ENCODE assay signal across 35 cellular contexts in the genomic region with DNA sequence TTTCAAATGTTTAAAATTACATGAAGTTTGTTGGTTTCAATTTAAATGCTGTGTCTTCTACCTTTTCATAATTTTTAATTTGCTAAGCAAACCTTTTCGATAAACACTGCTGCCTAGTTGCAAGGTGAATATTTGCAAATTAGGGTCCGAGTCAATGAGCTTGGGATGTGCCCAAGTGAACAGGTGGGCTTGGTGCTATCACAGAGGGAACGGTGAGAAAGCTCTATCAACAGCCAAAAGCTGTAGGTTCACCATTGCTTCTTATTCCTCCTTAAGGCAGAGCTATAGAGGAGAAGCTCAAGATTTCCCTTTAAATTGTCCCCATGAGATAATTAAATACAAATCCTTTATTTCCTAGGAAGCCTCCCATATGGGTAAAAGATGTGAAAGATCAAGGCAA.
"Had no signal": no experiment of that assay in that cellular context is flagged by ENCODE, and none has a peak within 500 bp of the region (broad histone marks: within the 10 kb centered on the region; RNA-seq: fewer than 3 reads in every experiment).

No MANE protein-coding gene starts in this region.

- H3K27me3 Mint-ChIP-seq: activated CD4-positive, alpha-beta T cell treated with anti-CD3 and anti-CD28 coated beads for 36 hours; activated CD4-positive, alpha-beta T cell treated with anti-CD3 and anti-CD28 coated beads, Interleukin-2, amount 10 ng/mL, durations not matched to agents 24 days and 14 days; activated CD8-positive, alpha-beta memory T cell treated with anti-CD3 and anti-CD28 coated beads, Interleukin-2, amount 10 ng/mL, durations not matched to agents 7 days and 5 days; activated naive CD8-positive, alpha-beta T cell treated with anti-CD3 and anti-CD28 coated beads for 36 hours had no signal

- H3K4me1 Mint-ChIP-seq: activated CD4-positive, alpha-beta T cell treated with anti-CD3 and anti-CD28 coated beads for 36 hours; activated CD4-positive, alpha-beta T cell treated with anti-CD3 and anti-CD28 coated beads, Interleukin-2, amount 10 ng/mL, durations not matched to agents 24 days and 14 days; activated CD8-positive, alpha-beta memory T cell treated with anti-CD3 and anti-CD28 coated beads, Interleukin-2, amount 10 ng/mL, durations not matched to agents 7 days and 5 days; activated naive CD4-positive, alpha-beta T cell treated with anti-CD3 and anti-CD28 coated beads, Interleukin-2, amount 50 U/mL, for 24 hours; activated naive CD8-positive, alpha-beta T cell treated with anti-CD3 and anti-CD28 coated beads for 36 hours; activated naive CD8-positive, alpha-beta T cell treated with anti-CD3 and anti-CD28 coated beads, Interleukin-2, amount 50 U/mL, for 24 hours had no signal

- H3K9me3 Mint-ChIP-seq: activated CD4-positive, alpha-beta memory T cell treated with anti-CD3 and anti-CD28 coated beads for 36 hours; activated CD4-positive, alpha-beta T cell treated with anti-CD3 and anti-CD28 coated beads, Interleukin-2, amount 10 ng/mL, durations not matched to agents 24 days and 14 days; activated naive CD4-positive, alpha-beta T cell treated with anti-CD3 and anti-CD28 coated beads for 36 hours; activated naive CD4-positive, alpha-beta T cell treated with anti-CD3 and anti-CD28 coated beads, Interleukin-2, amount 50 U/mL, for 24 hours; activated naive CD8-positive, alpha-beta T cell treated with anti-CD3 and anti-CD28 coated beads for 36 hours; activated naive CD8-positive, alpha-beta T cell treated with anti-CD3 and anti-CD28 coated beads, Interleukin-2, amount 50 U/mL, for 24 hours; activated T-helper 1 cell treated with anti-CD3 and anti-CD28 coated beads, Interleukin-12 subunit alpha, Interleukin-12 subunit beta, Interleukin-2, Interleukin-4 antibody, amounts not matched to agents 30 ng/mL and 10 ng/mL and 1 ng/mL, durations not matched to agents 14 hours and 24 hours and 36 hours; activated T-helper 2 cell treated with anti-CD3 and anti-CD28 coated beads, Interferon-gamma antibody, Interleukin-2, Interleukin-4, amounts not matched to agents 10 μg/mL and 5 μg/mL and 100 μg/mL, durations not matched to agents 14 hours and 24 hours and 36 hours; effector memory CD8-positive, alpha-beta T cell had no signal

- H3K27ac ChIP-seq: adrenal gland, body of pancreas, breast epithelium, cardiac muscle cell, esophagus squamous epithelium, gastroesophageal sphincter, heart right ventricle had no signal

- H3K36me3 Mint-ChIP-seq: activated CD4-positive, alpha-beta memory T cell treated with anti-CD3 and anti-CD28 coated beads for 36 hours; activated CD8-positive, alpha-beta memory T cell treated with anti-CD3 and anti-CD28 coated beads, Interleukin-2, amount 10 ng/mL, durations not matched to agents 7 days and 5 days; activated naive CD4-positive, alpha-beta T cell treated with anti-CD3 and anti-CD28 coated beads, Interleukin-2, amount 50 U/mL, for 24 hours; activated naive CD8-positive, alpha-beta T cell treated with anti-CD3 and anti-CD28 coated beads for 36 hours had no signal

- H3K36me3 ChIP-seq: adrenal gland, breast epithelium, cardiac muscle cell, esophagus squamous epithelium, gastroesophageal sphincter, heart right ventricle had no signal

- H3K4me3 ChIP-seq: adrenal gland, body of pancreas, breast epithelium, cardiac muscle cell, gastroesophageal sphincter, heart right ventricle had no signal

- H3K27ac Mint-ChIP-seq: activated CD4-positive, alpha-beta memory T cell treated with anti-CD3 and anti-CD28 coated beads for 36 hours; activated CD4-positive, alpha-beta T cell treated with anti-CD3 and anti-CD28 coated beads for 36 hours; activated CD4-positive, alpha-beta T cell treated with anti-CD3 and anti-CD28 coated beads, Interleukin-2, amount 10 ng/mL, durations not matched to agents 24 days and 14 days; activated CD8-positive, alpha-beta memory T cell treated with anti-CD3 and anti-CD28 coated beads, Interleukin-2, amount 10 ng/mL, durations not matched to agents 7 days and 5 days; activated CD8-positive, alpha-beta T cell treated with anti-CD3 and anti-CD28 coated beads, Interleukin-2, amount 10 ng/mL, durations not matched to agents 7 days and 5 days; activated naive CD4-positive, alpha-beta T cell treated with anti-CD3 and anti-CD28 coated beads for 36 hours; activated naive CD4-positive, alpha-beta T cell treated with anti-CD3 and anti-CD28 coated beads, Interleukin-2, amount 50 U/mL, for 24 hours; activated naive CD8-positive, alpha-beta T cell treated with anti-CD3 and anti-CD28 coated beads for 36 hours; activated naive CD8-positive, alpha-beta T cell treated with anti-CD3 and anti-CD28 coated beads, Interleukin-2, amount 50 U/mL, for 24 hours; activated T-helper 1 cell treated with anti-CD3 and anti-CD28 coated beads, Interleukin-12 subunit alpha, Interleukin-12 subunit beta, Interleukin-2, Interleukin-4 antibody, amounts not matched to agents 30 ng/mL and 10 ng/mL and 1 ng/mL, durations not matched to agents 14 hours and 24 hours and 36 hours; activated T-helper 2 cell treated with anti-CD3 and anti-CD28 coated beads, Interferon-gamma antibody, Interleukin-2, Interleukin-4, amounts not matched to agents 10 μg/mL and 5 μg/mL and 100 μg/mL, durations not matched to agents 14 hours and 24 hours and 36 hours; effector memory CD8-positive, alpha-beta T cell had no signal

- H3K4me3 Mint-ChIP-seq: activated CD4-positive, alpha-beta memory T cell treated with anti-CD3 and anti-CD28 coated beads for 36 hours; activated CD4-positive, alpha-beta T cell treated with anti-CD3 and anti-CD28 coated beads for 36 hours; activated CD4-positive, alpha-beta T cell treated with anti-CD3 and anti-CD28 coated beads, Interleukin-2, amount 10 ng/mL, durations not matched to agents 24 days and 14 days; activated CD8-positive, alpha-beta memory T cell treated with anti-CD3 and anti-CD28 coated beads, Interleukin-2, amount 10 ng/mL, durations not matched to agents 7 days and 5 days; activated CD8-positive, alpha-beta T cell treated with anti-CD3 and anti-CD28 coated beads, Interleukin-2, amount 10 ng/mL, durations not matched to agents 7 days and 5 days; activated naive CD4-positive, alpha-beta T cell treated with anti-CD3 and anti-CD28 coated beads for 36 hours; activated naive CD4-positive, alpha-beta T cell treated with anti-CD3 and anti-CD28 coated beads, Interleukin-2, amount 50 U/mL, for 24 hours; activated naive CD8-positive, alpha-beta T cell treated with anti-CD3 and anti-CD28 coated beads for 36 hours; activated naive CD8-positive, alpha-beta T cell treated with anti-CD3 and anti-CD28 coated beads, Interleukin-2, amount 50 U/mL, for 24 hours; activated T-helper 1 cell treated with anti-CD3 and anti-CD28 coated beads, Interleukin-12 subunit alpha, Interleukin-12 subunit beta, Interleukin-2, Interleukin-4 antibody, amounts not matched to agents 30 ng/mL and 10 ng/mL and 1 ng/mL, durations not matched to agents 14 hours and 24 hours and 36 hours; effector memory CD8-positive, alpha-beta T cell had no signal

- H3K4me1 ChIP-seq: adrenal gland, body of pancreas, breast epithelium, esophagus squamous epithelium, gastroesophageal sphincter, heart right ventricle had no signal

- H3K9me3 ChIP-seq: adrenal gland, body of pancreas, breast epithelium, esophagus squamous epithelium, gastroesophageal sphincter, heart right ventricle had no signal

- DNase-seq: activated CD4-positive, alpha-beta memory T cell treated with anti-CD3 and anti-CD28 coated beads for 36 hours; activated CD4-positive, alpha-beta T cell treated with anti-CD3 and anti-CD28 coated beads for 36 hours; activated CD4-positive, alpha-beta T cell treated with anti-CD3 and anti-CD28 coated beads, Interleukin-2, amount 10 ng/mL, durations not matched to agents 24 days and 14 days; activated CD4-positive, CD25-positive, alpha-beta regulatory T cell; activated CD4-positive, CD25-positive, alpha-beta regulatory T cell treated with anti-CD3 and anti-CD28 coated beads, Interleukin-2, amount 50 U/mL, for 72 hours; activated CD8-positive, alpha-beta memory T cell treated with anti-CD3 and anti-CD28 coated beads, Interleukin-2, amount 10 ng/mL, durations not matched to agents 7 days and 5 days; activated CD8-positive, alpha-beta memory T cell treated with anti-CD3 and anti-CD28 coated beads, Interleukin-2, amount 50 U/mL, for 4 hours; activated CD8-positive, alpha-beta T cell treated with anti-CD3 and anti-CD28 coated beads, Interleukin-2, amount 10 ng/mL, durations not matched to agents 7 days and 5 days; activated effector memory CD4-positive, alpha-beta T cell treated with anti-CD3 and anti-CD28 coated beads, Interleukin-2, amount 50 U/mL, for 16 hours; activated naive CD4-positive, alpha-beta T cell treated with anti-CD3 and anti-CD28 coated beads for 36 hours; activated naive CD8-positive, alpha-beta T cell treated with anti-CD3 and anti-CD28 coated beads for 36 hours; activated naive CD8-positive, alpha-beta T cell treated with anti-CD3 and anti-CD28 coated beads, Interleukin-2, amount 50 U/mL, for 24 hours; activated T-cell treated with anti-CD3 and anti-CD28 coated beads, Interleukin-2, amount 50 U/mL, for 1 hour; activated T-cell treated with anti-CD3 and anti-CD28 coated beads, Interleukin-2, amount 50 U/mL, for 48 hours; adrenal gland; amygdala; aorta; body of pancreas; central memory CD4-positive, alpha-beta T cell; cortex of kidney; dermis blood vessel endothelial cell; effector CD4-positive, alpha-beta T cell; effector memory CD8-positive, alpha-beta T cell; erythroblast; esophagus squamous epithelium; foreskin melanocyte; heart right ventricle; hippocampal formation; T-helper 2 cell had no signal

- H3K27me3 ChIP-seq: adrenal gland, body of pancreas, breast epithelium, cardiac muscle cell, esophagus squamous epithelium, gastroesophageal sphincter, heart right ventricle had no signal
